21 cellular contexts compared by ENCODE assay signal in the genomic region with DNA sequence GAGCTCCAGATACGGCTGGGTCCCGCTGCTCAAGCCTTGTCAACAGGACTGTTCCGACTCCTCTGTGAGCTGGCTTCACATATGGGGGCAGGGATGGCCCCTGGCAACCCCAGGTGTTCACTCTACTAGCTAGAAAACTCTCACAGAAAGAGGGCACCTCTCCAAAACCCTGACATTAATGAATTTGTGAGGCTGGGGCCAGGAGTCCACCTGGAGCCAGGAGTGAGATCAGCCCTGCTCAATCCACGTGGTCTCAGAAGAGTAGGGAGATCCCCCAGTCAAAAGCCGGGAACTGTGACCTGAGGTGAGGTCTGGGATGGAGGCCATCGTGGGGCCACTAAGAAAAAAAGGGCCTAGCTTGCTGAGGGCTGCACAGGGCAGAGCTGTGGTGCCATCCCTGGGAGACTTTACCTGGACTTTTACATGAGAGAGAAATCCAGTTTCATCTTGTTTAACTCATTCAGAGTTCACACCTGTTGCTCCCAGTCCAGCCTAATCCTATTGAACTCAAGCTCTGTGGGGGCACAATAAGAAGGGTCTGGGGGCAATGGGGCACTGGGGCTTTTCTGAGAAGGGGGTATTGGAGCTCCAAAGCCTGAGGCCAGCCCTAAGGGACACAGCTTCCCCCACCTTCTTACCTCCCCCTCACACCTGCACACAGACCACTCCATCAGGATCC.
DNase-seq lines count a peak whose midpoint lies in the region; ATAC-seq and TF ChIP-seq lines count a peak whose summit lies in the region.
"Had no signal": no experiment of that assay in that cellular context is flagged by ENCODE, and none has a peak within 500 bp of the region (broad histone marks: within the 10 kb centered on the region; RNA-seq: fewer than 3 reads in every experiment).

No MANE protein-coding gene starts in this region.

- H3K4me3 ChIP-seq in body of pancreas, result no peak overlapping the region
- H3K4me3 ChIP-seq in upper lobe of right lung, result no peak overlapping the region
- H3K4me3 ChIP-seq: GM23338, K562 had no signal

- WGBS in body of pancreas, 2 donors, result 55 to 64% methylated on average over 6 of the region's 6 CpGs

- no peaks in the 10 kb centered on the region for H3K9me3 ChIP-seq in body of pancreas
- no peaks in the 10 kb centered on the region for H3K9me3 ChIP-seq in upper lobe of right lung
- H3K9me3 ChIP-seq: BE2C had no signal

- no peak for TF ChIP-seq CTCF in body of pancreas (IDR thresholded peaks at IDR 0.05)
- no peak for TF ChIP-seq CTCF in upper lobe of right lung (IDR thresholded peaks at IDR 0.05)

- H3K27me3 ChIP-seq in body of pancreas, result no peaks in the 10 kb centered on the region
- peaks cover 10% of the 10 kb centered on the region for H3K27me3 ChIP-seq in upper lobe of right lung
- H3K27me3 ChIP-seq: BE2C had no signal

- H3K36me3 ChIP-seq in body of pancreas (replicated peaks in 1 of 2; ENCODE audit: insufficient read depth in 1 of 2, low read depth in 2 of 2), result no peaks in the 10 kb centered on the region
- no peaks in the 10 kb centered on the region for H3K36me3 ChIP-seq in upper lobe of right lung
- H3K36me3 ChIP-seq: BE2C had no signal

- DNase-seq in activated effector memory CD4-positive, alpha-beta T cell treated with anti-CD3 and anti-CD28 coated beads, Interleukin-2, amount 50 U/mL, for 16 hours, result peak; percentile 19
- DNase-seq in activated effector memory CD4-positive, alpha-beta T cell treated with Interleukin-2 at 50 U/mL for 16 hours, result no peak
- DNase-seq in body of pancreas (peak in 2 of 4 donors; percentile 17 to 24), posterior vena cava (ENCODE audit: low spot score) (peak; percentile 24), upper lobe of right lung (peak; percentile 11), SKM-1 treated with dmso at 0.1 percent for 144 hours (lab: John Stamatoyannopoulos, UW; ENCODE audit: unreplicated experiment) (no peak)
- DNase-seq: ACHN; BE2C; C1 segment of cervical spinal cord; CD4-positive, CD25-positive, alpha-beta regulatory T cell; COR-L47; DMS 273 treated with DMSO at 0.1 percent for 48 hours; DMS53; GDM1; H7; IMR-90 had no signal

- H3K27ac ChIP-seq in body of pancreas (no peak overlapping the region), upper lobe of right lung (no peak overlapping the region)
- H3K27ac ChIP-seq: HL-60 had no signal

- H3K4me1 ChIP-seq in body of pancreas (no peaks in the 10 kb centered on the region), upper lobe of right lung (no peaks in the 10 kb centered on the region)
- H3K4me1 ChIP-seq: BE2C had no signal

- peak; percentile 49 for ATAC-seq in body of pancreas
- no peak for ATAC-seq in upper lobe of right lung
- ATAC-seq in HG03280 (IDR thresholded peaks at IDR 0.05; ENCODE audit: unreplicated experiment), result no peak
- no peak for ATAC-seq in GM19324 (IDR thresholded peaks at IDR 0.05; ENCODE audit: low FRiP score, unreplicated experiment)
- ATAC-seq: GM23338, K562 had no signal

- intact Hi-C loops in body of pancreas (cut with DNase I), result no loop called here
- intact Hi-C loops in posterior vena cava (cut with DNase I), result no loop called here
- intact Hi-C loops in upper lobe of right lung (cut with DNase I), result no loop called here

- TF ChIP-seq POLR2A in body of pancreas (IDR thresholded peaks at IDR 0.05), result no peak

Comparison
In these comparisons a context has a peak if more than half of its experiments do, and no peak if none do; other contexts are left out.
1. DNase-seq: peak in activated effector memory CD4-positive, alpha-beta T cell treated with anti-CD3 and anti-CD28 coated beads, Interleukin-2, amount 50 U/mL, for 16 hours (single experiment), posterior vena cava (single experiment) and upper lobe of right lung (single experiment); none in activated effector memory CD4-positive, alpha-beta T cell treated with Interleukin-2 at 50 U/mL for 16 hours (single experiment) and SKM-1 treated with dmso at 0.1 percent for 144 hours (single experiment).